Comparison of ENCODE assay signal across 8 cellular contexts in the genomic region with DNA sequence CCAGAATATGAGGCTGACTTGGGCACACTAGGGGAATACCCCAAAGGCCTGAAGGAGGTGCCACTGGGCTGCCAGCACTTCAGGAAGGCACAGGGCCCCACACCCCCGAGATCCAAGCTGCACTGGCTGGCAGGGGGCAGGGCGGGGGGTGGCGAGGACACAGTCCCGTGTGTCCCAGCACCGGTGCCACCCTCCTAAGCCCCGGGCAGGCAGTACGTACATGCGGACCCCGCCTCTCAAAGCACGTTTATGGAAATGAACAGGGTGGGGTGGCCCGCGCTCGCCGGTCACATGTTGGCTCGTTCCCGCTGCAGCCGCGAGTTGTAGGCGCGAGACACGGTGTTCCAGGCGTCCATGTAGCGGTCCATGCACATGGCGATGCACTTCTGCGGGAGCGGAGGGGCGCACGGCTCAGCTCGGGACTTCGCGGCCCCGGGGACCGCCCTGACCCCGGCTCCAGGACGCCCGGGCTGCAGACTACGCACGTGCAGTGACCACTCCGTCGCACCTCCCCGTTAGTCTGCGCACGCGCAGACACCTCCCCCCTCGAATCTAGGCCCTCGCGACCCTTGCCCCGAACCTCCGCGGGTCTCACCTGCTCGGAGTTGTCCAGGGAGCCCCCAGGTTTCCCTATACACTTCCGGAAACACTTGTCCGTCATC. TPM values are rescaled to one million over a fixed set of nuclear protein-coding genes. Genes with fewer than 3 reads are reported as not detected.
A peak's percentile ranks its signal among the peaks of the same experiment; 100 is the strongest.
DNase-seq lines count a peak whose midpoint lies in the region; ATAC-seq and TF ChIP-seq lines count a peak whose summit lies in the region.

No MANE protein-coding gene starts in this region.

- H3K4me1 ChIP-seq in Peyer's patch = peaks cover 0 to 32% (median 15%) of the 10 kb centered on the region in 4 donors
- H3K4me1 ChIP-seq in iPS-15b (ENCODE audit: control insufficient read depth, insufficient read depth, low read length) = peaks cover 8% of the 10 kb centered on the region
- H3K4me1 ChIP-seq in spleen = peaks cover 25 to 67% (median 50%) of the 10 kb centered on the region in 6 donors

- H3K9me3 ChIP-seq in Peyer's patch (no peaks in the 10 kb centered on the region), iPS-15b (ENCODE audit: control insufficient read depth, insufficient read depth, low read length) (no peaks in the 10 kb centered on the region), spleen (no peaks in the 10 kb centered on the region)

- peaks cover 0 to 14% (median 0%) of the 10 kb centered on the region in 3 donors for H3K36me3 ChIP-seq in Peyer's patch
- peaks cover 24% of the 10 kb centered on the region for H3K36me3 ChIP-seq in iPS-15b (ENCODE audit: control insufficient read depth, insufficient read depth, low read length)
- peaks cover 0 to 59% (median 18%) of the 10 kb centered on the region in 6 donors for H3K36me3 ChIP-seq in spleen

- TF ChIP-seq POLR2A in Peyer's patch (IDR thresholded peaks at IDR 0.05) (no peak), spleen (IDR thresholded peaks at IDR 0.05) (no peak)

- H3K27ac ChIP-seq in Peyer's patch (peak overlapping the region; percentile 91 to 98 (median 94)), spleen (peak overlapping the region; percentile 94 to 99 (median 98))

- peak overlapping the region; percentile 99 for H3K9ac ChIP-seq in iPS-15b (ENCODE audit: low read depth, low read length)

- peak; percentile 79 for DNase-seq in activated effector memory CD4-positive, alpha-beta T cell treated with anti-CD3 and anti-CD28 coated beads, Interleukin-2, amount 50 U/mL, for 16 hours
- no peak for DNase-seq in activated effector memory CD4-positive, alpha-beta T cell treated with Interleukin-2 at 50 U/mL for 16 hours
- DNase-seq in Peyer's patch = peak in 2 of 3 donors; percentile 56 to 63
- DNase-seq in astrocyte of the spinal cord (ENCODE audit: low read depth, low spot score) = no peak
- DNase-seq in spleen = peak; percentile 88
- no peak for DNase-seq in GF-D8 (lab: John Stamatoyannopoulos, UW)

- peak overlapping the region; percentile 59 to 85 (median 72) for H3K4me3 ChIP-seq in Peyer's patch
- H3K4me3 ChIP-seq in astrocyte of the spinal cord (ENCODE audit: low read depth, low read length) = peak overlapping the region; percentile 56
- H3K4me3 ChIP-seq in iPS-15b (ENCODE audit: low read depth, low read length) = peak overlapping the region; percentile 89
- H3K4me3 ChIP-seq in spleen = peak overlapping the region; percentile 75 to 100 (median 90)

- peak; percentile 5 for ATAC-seq in HG03135 (IDR thresholded peaks at IDR 0.05; ENCODE audit: unreplicated experiment)

- no peak for TF ChIP-seq CTCF in Peyer's patch (IDR thresholded peaks at IDR 0.05)
- no peak for TF ChIP-seq CTCF in astrocyte of the spinal cord (IDR thresholded peaks at IDR 0.05; ENCODE audit: low read depth, low read length)
- no peak for TF ChIP-seq CTCF in spleen (IDR thresholded peaks at IDR 0.05 in 8 of 11, conservative IDR thresholded peaks at IDR 0.05 in 3 of 11)

- H3K27me3 ChIP-seq in Peyer's patch = no peaks in the 10 kb centered on the region
- H3K27me3 ChIP-seq in iPS-15b (ENCODE audit: control insufficient read depth, insufficient read depth, low read length) = no peaks in the 10 kb centered on the region
- no peaks in the 10 kb centered on the region for H3K27me3 ChIP-seq in spleen (replicated peaks in 1 of 7)

- intact Hi-C loops in spleen (cut with DNase I; ENCODE audit: low total_unique reads) = no loop called here

- 2 to 7% (median 3%) methylated on average over 21 to 53 of the region's 53 CpGs for WGBS in spleen, 5 donors

- in situ Hi-C loops in astrocyte of the spinal cord (cut with HindIII; ENCODE audit: low sequenced_read_pairs) = no loop called here

RNA-seq across cellular contexts. Expression of a gene that starts 0.6 kb away (rescaled TPM):
- total RNA-seq in Peyer's patch (10 to 100 TPM; 28.1 to 44.4 (median 44.0) TPM), spleen (10 to 100 TPM; 21.1 to 59.3 (median 44.2) TPM)
- 10 to 100 TPM; 39.5 to 87.5 (median 84.1) TPM for polyA plus RNA-seq in spleen

RNA-seq across cellular contexts. Expression of a gene that starts 30.0 kb away (rescaled TPM):
- total RNA-seq in Peyer's patch (10 to 100 TPM; 21.0 to 52.8 (median 21.4) TPM), spleen (10 to 100 TPM; 15.5 to 26.0 (median 21.6) TPM)
- 10 to 100 TPM in 1 of 3 donors, 1 to 10 TPM in 2; 4.9 to 21.7 (median 8.9) TPM for polyA plus RNA-seq in spleen

RNA-seq across cellular contexts. Expression of a gene that starts 49.1 kb away (rescaled TPM):
- total RNA-seq in Peyer's patch = 100 to 1,000 TPM in 1 of 4 donors, 10 to 100 TPM in 3; 35.5 to 278 (median 54.9) TPM
- 100 to 1,000 TPM in 1 of 7 donors, 10 to 100 TPM in 6; 57.4 to 114 (median 77.4) TPM for total RNA-seq in spleen
- polyA plus RNA-seq in spleen = 10 to 100 TPM; 40.6 to 76.9 (median 43.3) TPM

Comparison
In these comparisons a context has a peak if more than half of its experiments do, and no peak if none do; other contexts are left out.
1. DNase-seq: peak in activated effector memory CD4-positive, alpha-beta T cell treated with anti-CD3 and anti-CD28 coated beads, Interleukin-2, amount 50 U/mL, for 16 hours (single experiment), Peyer's patch (2 of 3) and spleen (single experiment); none in activated effector memory CD4-positive, alpha-beta T cell treated with Interleukin-2 at 50 U/mL for 16 hours (single experiment), astrocyte of the spinal cord (single experiment) and GF-D8 (single experiment).
2. Peak in every context shown above with its lines, with median percentiles within 50 percentile points of each other: H3K4me3 ChIP-seq.